Comparison of ENCODE assay signal across 18 cellular contexts in genomic region chr2:48993576-48993975, GRCh38.
DNase-seq lines count a peak whose midpoint lies in the region; ATAC-seq, FAIRE-seq and TF ChIP-seq lines count a peak whose summit lies in the region.
"Had no signal": no experiment of that assay in that cellular context is flagged by ENCODE, and none has a peak within 500 bp of the region (broad histone marks: within the 10 kb centered on the region; RNA-seq: fewer than 3 reads in every experiment).

No MANE protein-coding gene starts in this region.

- 87 to 94% (median 88%) methylated on average over 2 of the region's 2 CpGs for WGBS in psoas muscle, 3 donors

- no peak for TF ChIP-seq CTCF in psoas muscle (IDR thresholded peaks at IDR 0.05)

- no peak for FAIRE-seq in GM12892 (lab: Jason Lieb, UNC)

- H3K36me3 Mint-ChIP-seq in IgD-negative memory B cell, result no peaks in the 10 kb centered on the region
- H3K36me3 Mint-ChIP-seq: activated naive CD4-positive, alpha-beta T cell treated with anti-CD3 and anti-CD28 coated beads, Interleukin-2, amount 50 U/mL, for 72 hours had no signal

- intact Hi-C loops in psoas muscle (cut with DNase I), result no loop called here

- H3K27ac ChIP-seq in psoas muscle, result no peak overlapping the region

- peak; percentile 46 for ATAC-seq in GM18868 (IDR thresholded peaks at IDR 0.05; ENCODE audit: unreplicated experiment)
- peak; percentile 45 for ATAC-seq in GM21390 (IDR thresholded peaks at IDR 0.05; ENCODE audit: unreplicated experiment)
- peak; percentile 49 for ATAC-seq in HG02884 (IDR thresholded peaks at IDR 0.05; ENCODE audit: unreplicated experiment)
- ATAC-seq in HG03378 (IDR thresholded peaks at IDR 0.05; ENCODE audit: unreplicated experiment), result no peak
- no peak for ATAC-seq in psoas muscle
- ATAC-seq: activated naive CD4-positive, alpha-beta T cell treated with anti-CD3 and anti-CD28 coated beads, Interleukin-2, amount 50 U/mL, for 72 hours; Panc1 had no signal

- DNase-seq in GM12892 (ENCODE audit: insufficient read length) (no peak), ecto neural progenitor cell (ENCODE audit: low spot score) (no peak), psoas muscle (no peak)
- DNase-seq: activated CD4-positive, alpha-beta T cell treated with anti-CD3 and anti-CD28 coated beads for 48 hours; COR-L47; dermis blood vessel endothelial cell; islet precursor cell; mesendoderm; NCI-H2081 treated with DMSO at 0.1 percent for 48 hours; NCI-H774 had no signal

- no peaks in the 10 kb centered on the region for H3K36me3 ChIP-seq in psoas muscle (ENCODE audit: insufficient read depth in 1 of 2, low read depth in 1 of 2)
- H3K36me3 ChIP-seq: MG63 had no signal

- no peaks in the 10 kb centered on the region for H3K9me3 ChIP-seq in psoas muscle
- H3K9me3 ChIP-seq: MG63 had no signal

- H3K27me3 ChIP-seq in psoas muscle (ENCODE audit: insufficient read depth in 3 of 3, low read length in 2 of 3), result no peaks in the 10 kb centered on the region
- H3K27me3 ChIP-seq: MG63 had no signal

- H3K4me3 Mint-ChIP-seq in IgD-negative memory B cell, result peak overlapping the region in 2 of 4 donors; percentile 14 to 27

- peaks cover 4 to 42% (median 14%) of the 10 kb centered on the region in 3 donors for H3K4me1 Mint-ChIP-seq in IgD-negative memory B cell

- no peak for TF ChIP-seq POLR2A in GM12892 (IDR thresholded peaks at IDR 0.05; ENCODE audit: low read depth, low read length)

- H3K27me3 Mint-ChIP-seq in IgD-negative memory B cell, result peaks cover 3% of the 10 kb centered on the region

- no peaks in the 10 kb centered on the region for H3K9me3 Mint-ChIP-seq in IgD-negative memory B cell
- H3K9me3 Mint-ChIP-seq: activated naive CD4-positive, alpha-beta T cell treated with anti-CD3 and anti-CD28 coated beads, Interleukin-2, amount 50 U/mL, for 72 hours had no signal

- H3K27ac Mint-ChIP-seq in IgD-negative memory B cell, result peak overlapping the region in 2 of 3 donors; percentile 4 to 46
- H3K27ac Mint-ChIP-seq: activated naive CD4-positive, alpha-beta T cell treated with anti-CD3 and anti-CD28 coated beads, Interleukin-2, amount 50 U/mL, for 72 hours had no signal

- no peaks in the 10 kb centered on the region for H3K4me1 ChIP-seq in psoas muscle

- H3K4me3 ChIP-seq in psoas muscle, result no peak overlapping the region
- H3K4me3 ChIP-seq: MG63 had no signal

Comparison
In these comparisons a context has a peak if more than half of its experiments do, and no peak if none do; other contexts are left out.
1. ATAC-seq: peak in GM18868 (single experiment), GM21390 (single experiment) and HG02884 (single experiment); none in HG03378 (single experiment) and psoas muscle (0 of 4).